21 cellular contexts compared by ENCODE assay signal in the genomic region with DNA sequence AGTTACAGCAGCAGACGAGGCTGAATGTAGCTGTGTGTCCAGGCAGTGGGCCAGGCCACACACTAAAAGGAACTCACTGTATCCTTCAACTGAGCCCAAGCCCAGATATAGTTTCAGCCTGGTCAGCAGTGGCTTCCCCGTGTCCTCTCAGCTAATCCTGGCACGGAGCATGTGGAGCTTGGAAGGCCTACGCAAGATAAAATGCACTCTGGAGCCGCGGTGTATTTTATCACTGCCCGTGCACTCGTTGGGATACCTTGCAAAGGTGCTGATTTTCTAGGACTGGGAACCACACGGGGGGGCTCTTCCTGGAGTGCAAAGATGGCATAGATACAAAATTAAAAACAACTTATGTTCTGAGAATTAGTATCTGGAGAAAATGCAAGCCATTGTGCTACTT. TPM values are rescaled to one million over a fixed set of nuclear protein-coding genes. Genes with fewer than 3 reads are reported as not detected.
DNase-seq lines count a peak whose midpoint lies in the region; ATAC-seq and TF ChIP-seq lines count a peak whose summit lies in the region.
"Had no signal": no experiment of that assay in that cellular context is flagged by ENCODE, and none has a peak within 500 bp of the region (broad histone marks: within the 10 kb centered on the region; RNA-seq: fewer than 3 reads in every experiment).

No MANE protein-coding gene starts in this region.

- H3K27ac ChIP-seq in heart right ventricle, result peak overlapping the region in 4 of 10 donors; percentile 4 to 34 (median 30)
- H3K27ac ChIP-seq: vagina, WERI-Rb-1 had no signal

- H3K36me3 ChIP-seq in heart right ventricle, result no peaks in the 10 kb centered on the region
- H3K36me3 ChIP-seq: vagina, WERI-Rb-1 had no signal

- in situ Hi-C loops in astrocyte of the spinal cord (cut with HindIII; ENCODE audit: low sequenced_read_pairs), result no loop called here

- WGBS in heart right ventricle, 2 donors, result 10 to 19% methylated on average over 9 of the region's 9 CpGs

- H3K27me3 ChIP-seq in heart right ventricle, result no peaks in the 10 kb centered on the region
- H3K27me3 ChIP-seq: vagina had no signal

- intact Hi-C loops in heart right ventricle (cut with DNase I), result loop anchor here in 2 of 10 donors (5.0 to 10.0 kb wide), 2 partner anchors 176 to 178 kb away; a partner anchor contains a TSS

- H3K4me1 ChIP-seq in heart right ventricle, result peaks cover 0 to 46% (median 27%) of the 10 kb centered on the region in 9 donors
- H3K4me1 ChIP-seq: vagina had no signal

- TF ChIP-seq CTCF in astrocyte of the spinal cord (IDR thresholded peaks at IDR 0.05; ENCODE audit: low read depth, low read length) (no peak), heart right ventricle (IDR thresholded peaks at IDR 0.05) (no peak)

- H3K9me3 ChIP-seq in heart right ventricle, result no peaks in the 10 kb centered on the region
- H3K9me3 ChIP-seq: vagina had no signal

- H3K4me3 ChIP-seq in astrocyte of the spinal cord (ENCODE audit: low read depth, low read length), result no peak overlapping the region
- no peak overlapping the region for H3K4me3 ChIP-seq in heart right ventricle
- H3K4me3 ChIP-seq: vagina had no signal

- DNase-seq in Ammon's horn (ENCODE audit: low spot score) (peak; percentile 75), astrocyte of the spinal cord (ENCODE audit: low read depth, low spot score) (peak; percentile 35), heart right ventricle (peak; percentile 59 to 79), pons (ENCODE audit: low spot score) (peak; percentile 67), kidney glomerular epithelial cell (lab: John Stamatoyannopoulos, UW) (no peak), NCI-H2196 treated with DMSO at 0.1 percent for 48 hours (lab: John Stamatoyannopoulos, UW; ENCODE audit: unreplicated experiment) (no peak)
- DNase-seq in activated CD8-positive, alpha-beta memory T cell treated with anti-CD3 and anti-CD28 coated beads, Interleukin-2, amount 50 U/mL, for 4 hours, result no peak
- DNase-seq: activated CD4-positive, alpha-beta T cell treated with anti-CD3 and anti-CD28 coated beads, Interleukin-2, amount 50 U/mL, for 48 hours; activated T-cell treated with anti-CD3 and anti-CD28 coated beads, Interleukin-2, amount 50 U/mL, for 48 hours; CD4-positive, alpha-beta memory T cell; effector CD8-positive, alpha-beta T cell; naive thymus-derived CD8-positive, alpha-beta T cell; NCI-H187 treated with DMSO at 0.1 percent for 48 hours; SW 1271; WERI-Rb-1 had no signal

- peak; percentile 88 to 98 (median 94) for ATAC-seq in heart right ventricle
- ATAC-seq in HG03097 (IDR thresholded peaks at IDR 0.05; ENCODE audit: low FRiP score, unreplicated experiment), result no peak
- ATAC-seq: HCT116; naive thymus-derived CD8-positive, alpha-beta T cell had no signal

RNA-seq across cellular contexts. Expression of a gene that starts 48.4 kb away (rescaled TPM):
- not detected for total RNA-seq in heart right ventricle
- not detected for polyA plus RNA-seq in heart right ventricle
- total RNA-seq: A673; CD4-positive, alpha-beta memory T cell; frontal cortex; MCF 10A; naive thymus-derived CD8-positive, alpha-beta T cell; vagina had no signal
- polyA plus RNA-seq: CD4-positive, alpha-beta memory T cell; naive thymus-derived CD8-positive, alpha-beta T cell had no signal

Comparison
In these comparisons a context has a peak if more than half of its experiments do, and no peak if none do; other contexts are left out.
1. DNase-seq: peak in Ammon's horn (single experiment), astrocyte of the spinal cord (single experiment), heart right ventricle (2 of 2) and pons (single experiment); none in kidney glomerular epithelial cell (single experiment), NCI-H2196 treated with DMSO at 0.1 percent for 48 hours (single experiment) and activated CD8-positive, alpha-beta memory T cell treated with anti-CD3 and anti-CD28 coated beads, Interleukin-2, amount 50 U/mL, for 4 hours (single experiment).